ENCODE assay signal across 31 cellular contexts in genomic region chr13:38325426-38325825, GRCh38. TPM values are rescaled to one million over a fixed set of nuclear protein-coding genes. Genes with fewer than 3 reads are reported as not detected.
DNase-seq lines count a peak whose midpoint lies in the region; ATAC-seq and TF ChIP-seq lines count a peak whose summit lies in the region.
"Had no signal": no experiment of that assay in that cellular context is flagged by ENCODE, and none has a peak within 500 bp of the region (broad histone marks: within the 10 kb centered on the region; RNA-seq: fewer than 3 reads in every experiment).

No MANE protein-coding gene starts in this region.

- no peak overlapping the region for H2AFZ ChIP-seq in GM23338

- 0 out of 2 replicates have a peak overlapping the region, but pooled peaks have one; percentile 8 for H3K27ac Mint-ChIP-seq in GM23338
- no peak overlapping the region for H3K27ac Mint-ChIP-seq in activated CD8-positive, alpha-beta T cell treated with anti-CD3 and anti-CD28 coated beads for 36 hours
- H3K27ac Mint-ChIP-seq: B cell; CD14-positive monocyte; CD4-positive, alpha-beta memory T cell; CD4-positive, alpha-beta T cell; CD8-positive, alpha-beta memory T cell; CD8-positive, alpha-beta T cell had no signal

- H3K4me1 ChIP-seq in GM23338 (ENCODE audit: insufficient read depth) = peaks cover 5% of the 10 kb centered on the region; the same call in 1 of the 2 replicates
- H3K4me1 ChIP-seq in HEK293 (ENCODE audit: control insufficient read depth, insufficient read depth, low read length) = no peaks in the 10 kb centered on the region
- H3K4me1 ChIP-seq: A549; BE2C; BLaER1; BLaER1 treated with 17β-estradiol and CSF1 and Interleukin-3, amounts not matched to agents 10 nM and 100 nM; Caco-2 had no signal

- H4K20me1 ChIP-seq in GM23338 (replicated peaks; ENCODE audit: insufficient read depth) = no peaks in the 10 kb centered on the region
- H4K20me1 ChIP-seq: BLaER1; BLaER1 treated with 17β-estradiol and CSF1 and Interleukin-3, amounts not matched to agents 10 nM and 100 nM had no signal

- no peak for ATAC-seq in GM23338
- no peak for ATAC-seq in activated CD8-positive, alpha-beta T cell treated with anti-CD3 and anti-CD28 coated beads for 36 hours
- ATAC-seq: A549; CD8-positive, alpha-beta T cell had no signal

- H3K4me3 ChIP-seq in GM23338 (no peak overlapping the region), HEK293 (ENCODE audit: low read depth, low read length) (no peak overlapping the region)
- H3K4me3 ChIP-seq: A549; BLaER1; BLaER1 treated with 17β-estradiol and CSF1 and Interleukin-3, amounts not matched to agents 10 nM and 100 nM had no signal

- CTCF ChIA-PET in HEK293 (lab: Yijun Ruan, JAX) = no interaction called here
- CTCF ChIA-PET in activated CD8-positive, alpha-beta T cell treated with anti-CD3 and anti-CD28 coated beads for 36 hours (lab: Charles Lee) = no interaction called here

- peaks cover 3% of the 10 kb centered on the region; the same call in 1 of the 3 replicates for H3K4me1 Mint-ChIP-seq in GM23338
- no peaks in the 10 kb centered on the region for H3K4me1 Mint-ChIP-seq in activated CD8-positive, alpha-beta T cell treated with anti-CD3 and anti-CD28 coated beads for 36 hours (ENCODE audit: low read depth)
- H3K4me1 Mint-ChIP-seq: B cell; CD14-positive monocyte; CD4-positive, alpha-beta memory T cell; CD4-positive, CD25-positive, alpha-beta regulatory T cell; CD8-positive, alpha-beta memory T cell had no signal

- H3K4me2 ChIP-seq in GM23338 = no peak overlapping the region
- H3K4me2 ChIP-seq: A549; BLaER1; BLaER1 treated with 17β-estradiol and CSF1 and Interleukin-3, amounts not matched to agents 10 nM and 100 nM had no signal

- no peaks in the 10 kb centered on the region for H3K36me3 Mint-ChIP-seq in GM23338 (ENCODE audit: low read depth)
- H3K36me3 Mint-ChIP-seq in activated CD8-positive, alpha-beta T cell treated with anti-CD3 and anti-CD28 coated beads for 36 hours (ENCODE audit: low read depth) = no peaks in the 10 kb centered on the region
- H3K36me3 Mint-ChIP-seq: CD14-positive monocyte; CD4-positive, alpha-beta memory T cell; CD4-positive, CD25-positive, alpha-beta regulatory T cell; CD8-positive, alpha-beta T cell had no signal

- no peaks in the 10 kb centered on the region for H3K9me2 ChIP-seq in GM23338 (ENCODE audit: insufficient read depth)

- no peak for DNase-seq in GM23338 (ENCODE audit: low spot score)
- DNase-seq in H4 (ENCODE audit: low spot score) = no peak
- no peak for DNase-seq in activated CD8-positive, alpha-beta T cell treated with anti-CD3 and anti-CD28 coated beads for 36 hours
- DNase-seq: 8988T; ACHN; AML-193; BE2C; C1 segment of cervical spinal cord; Caco-2; Calu3; CD4-positive, alpha-beta memory T cell; CD4-positive, alpha-beta T cell; CD4-positive, CD25-positive, alpha-beta regulatory T cell; CD8-positive, alpha-beta memory T cell; CD8-positive, alpha-beta T cell; COR-L47; DMS 273 treated with DMSO at 0.1 percent for 48 hours; DMS153; DMS53; DMS79; DMS79 treated with DMSO at 0.1 percent for 48 hours; DND-41; EL had no signal

- H3K9me3 Mint-ChIP-seq in GM23338 = no peaks in the 10 kb centered on the region
- H3K9me3 Mint-ChIP-seq in activated CD8-positive, alpha-beta T cell treated with anti-CD3 and anti-CD28 coated beads for 36 hours = no peaks in the 10 kb centered on the region
- H3K9me3 Mint-ChIP-seq: CD8-positive, alpha-beta T cell had no signal

- no peaks in the 10 kb centered on the region for H3K27me3 Mint-ChIP-seq in GM23338 (ENCODE audit: insufficient read depth, low read depth, poor library complexity)
- H3K27me3 Mint-ChIP-seq in activated CD8-positive, alpha-beta T cell treated with anti-CD3 and anti-CD28 coated beads for 36 hours = peaks cover 6% of the 10 kb centered on the region
- H3K27me3 Mint-ChIP-seq: B cell had no signal

- no peaks in the 10 kb centered on the region for H3K27me3 ChIP-seq in GM23338 (ENCODE audit: insufficient read depth)
- H3K27me3 ChIP-seq: BE2C; BLaER1; BLaER1 treated with 17β-estradiol and CSF1 and Interleukin-3, amounts not matched to agents 10 nM and 100 nM had no signal

- no peak overlapping the region for H3K4me3 Mint-ChIP-seq in GM23338
- no peak overlapping the region for H3K4me3 Mint-ChIP-seq in activated CD8-positive, alpha-beta T cell treated with anti-CD3 and anti-CD28 coated beads for 36 hours
- H3K4me3 Mint-ChIP-seq: B cell; CD14-positive monocyte; CD4-positive, alpha-beta memory T cell; CD4-positive, alpha-beta T cell; CD4-positive, CD25-positive, alpha-beta regulatory T cell; CD8-positive, alpha-beta memory T cell; CD8-positive, alpha-beta T cell had no signal

- H3K79me2 ChIP-seq in GM23338 (replicated peaks; ENCODE audit: insufficient read depth) = no peaks in the 10 kb centered on the region

- no peaks in the 10 kb centered on the region for H3K9me3 ChIP-seq in HEK293 (ENCODE audit: control insufficient read depth, insufficient read depth, low read depth, low read length)
- H3K9me3 ChIP-seq: A549; BE2C; BLaER1; BLaER1 treated with 17β-estradiol and CSF1 and Interleukin-3, amounts not matched to agents 10 nM and 100 nM; Caco-2 had no signal

- H3K27ac ChIP-seq in GM23338 (ENCODE audit: low read depth) (no peak overlapping the region), HEK293 (ENCODE audit: extremely low read depth, low read depth, low read length) (no peak overlapping the region)
- H3K27ac ChIP-seq: 22Rv1; A549; BLaER1; BLaER1 treated with 17β-estradiol and CSF1 and Interleukin-3, amounts not matched to agents 10 nM and 100 nM; C4-2B had no signal

- POLR2A ChIA-PET in HEK293 (lab: Yijun Ruan, JAX) = no interaction called here
- POLR2A ChIA-PET in activated CD8-positive, alpha-beta T cell treated with anti-CD3 and anti-CD28 coated beads for 36 hours (lab: Charles Lee) = no interaction called here

- intact Hi-C loops in activated CD8-positive, alpha-beta T cell treated with anti-CD3 and anti-CD28 coated beads for 36 hours (cut with micrococcal nuclease) = no loop called here

- TF ChIP-seq CTCF in GM23338 (conservative IDR thresholded peaks at IDR 0.05; ENCODE audit: low read depth in 2 of 2) (no peak), HEK293 (tag by site-specific recombination; IDR thresholded peaks at IDR 0.05) (no peak)
- no peak for TF ChIP-seq CTCF in activated CD8-positive, alpha-beta T cell treated with anti-CD3 and anti-CD28 coated beads for 36 hours (IDR thresholded peaks at IDR 0.05)

- H3K36me3 ChIP-seq in GM23338 (ENCODE audit: insufficient read depth) (no peaks in the 10 kb centered on the region), HEK293 (ENCODE audit: control insufficient read depth in 2 of 2, insufficient read depth in 1 of 2, low read length in 2 of 2) (no peaks in the 10 kb centered on the region)
- H3K36me3 ChIP-seq: BE2C; BLaER1; BLaER1 treated with 17β-estradiol and CSF1 and Interleukin-3, amounts not matched to agents 10 nM and 100 nM had no signal

- H3F3A ChIP-seq in GM23338 (replicated peaks; ENCODE audit: low read depth) = no peaks in the 10 kb centered on the region

TF ChIP-seq in GM23338, 12 proteins besides CTCF, POLR2A, EP300 and RAD21 (continues in another document):
- TF ChIP-seq EZH2phosphoT487 (IDR thresholded peaks at IDR 0.05; ENCODE audit: unreplicated experiment) = no peak
- TF ChIP-seq JUNB (IDR thresholded peaks at IDR 0.05; ENCODE audit: unreplicated experiment) = no peak

TF ChIP-seq in HEK293, 187 proteins besides CTCF, POLR2A, EP300 and RAD21:
- TF ChIP-seq ZNF521 (tag by site-specific recombination; IDR thresholded peaks at IDR 0.05) = no peak
- peak; percentile 96 for TF ChIP-seq ZNF558 (tag by site-specific recombination; IDR thresholded peaks at IDR 0.05)

RNA-seq across cellular contexts. Expression of gene UFM1, which starts 24.2 kb away (rescaled TPM):
- total RNA-seq in GM23338 (2014; rRNA removed; shearing (Covaris generic)) = 57.0 and 63.8 TPM in 2 replicates
- polyA plus RNA-seq in GM23338 (2016; fragmentation: Nextera tagmentation; extraction: Ambion mirVana) = 65.0 and 77.1 TPM in 2 replicates
- total RNA-seq in H4 (2014; rRNA removed; shearing (Covaris generic)) = 35.9 and 43.7 TPM in 2 replicates
- total RNA-seq in activated CD8-positive, alpha-beta T cell treated with anti-CD3 and anti-CD28 coated beads for 36 hours = 10 to 100 TPM; 45.6 to 46.2 TPM
